8 cellular contexts compared by ENCODE assay signal in the genomic region with DNA sequence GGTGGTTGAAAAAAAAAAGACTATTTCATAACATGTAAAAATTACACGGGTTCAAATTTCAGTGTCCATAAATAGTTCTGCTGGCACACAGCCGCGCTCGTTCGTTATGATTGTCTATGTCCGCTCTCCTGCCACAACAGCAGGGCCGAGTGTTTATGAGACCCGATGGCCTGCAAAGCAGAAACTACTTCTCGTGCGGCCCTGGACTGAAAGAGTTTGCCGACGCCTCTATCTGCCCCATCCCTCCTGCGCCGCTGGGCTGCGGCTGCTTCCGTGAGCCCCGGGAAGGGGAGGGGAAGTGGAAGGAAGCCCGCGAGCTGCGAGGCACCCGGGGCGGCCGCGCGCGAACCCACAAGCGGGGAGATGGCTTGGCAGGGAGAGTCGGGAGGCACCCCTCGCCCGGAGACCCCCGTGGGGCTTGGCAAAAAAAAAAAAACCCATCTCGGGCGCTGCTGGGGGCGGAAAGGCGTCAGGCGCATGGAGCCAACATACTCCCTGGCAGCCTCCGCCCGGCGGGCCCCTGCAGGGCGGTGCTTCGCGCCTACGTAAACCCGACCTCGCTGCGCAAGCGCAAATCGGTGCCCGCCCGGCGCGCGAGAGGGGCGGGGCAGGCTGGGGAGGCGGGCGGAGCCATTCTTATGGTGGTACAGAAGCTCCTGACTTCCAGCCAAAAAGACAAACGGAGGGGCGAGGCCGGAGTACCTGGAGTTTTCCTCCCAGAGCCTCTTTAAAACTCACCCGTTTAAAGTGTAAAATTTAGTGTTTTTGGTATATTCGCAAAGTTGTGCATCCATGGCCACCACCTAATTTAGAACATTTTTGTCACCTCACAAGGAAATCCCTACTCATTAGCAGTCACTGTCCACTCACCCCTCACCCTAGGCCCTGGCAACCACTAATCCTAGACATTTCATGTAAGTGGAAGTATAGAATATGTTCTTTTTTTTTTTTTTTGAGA. TPM values are rescaled to one million over a fixed set of nuclear protein-coding genes. Genes with fewer than 3 reads are reported as not detected.
DNase-seq lines count a peak whose midpoint lies in the region; ATAC-seq and TF ChIP-seq lines count a peak whose summit lies in the region.

No MANE protein-coding gene starts in this region.

- H3K4me3 ChIP-seq in AG10803 (ENCODE audit: low read length), result peak overlapping the region; percentile 71

- peak; percentile 86 for ATAC-seq in GM19025 (IDR thresholded peaks at IDR 0.05; ENCODE audit: low read depth, unreplicated experiment)
- ATAC-seq in HG03280 (IDR thresholded peaks at IDR 0.05; ENCODE audit: unreplicated experiment), result peak; percentile 93

- DNase-seq in AG10803 (ENCODE audit: low read depth), result peak; percentile 88
- peak; percentile 99 for DNase-seq in NCI-H345 treated with DMSO at 0.1 percent for 48 hours (lab: John Stamatoyannopoulos, UW; ENCODE audit: unreplicated experiment)
- DNase-seq in activated CD4-positive, CD25-positive, alpha-beta regulatory T cell treated with anti-CD3 and anti-CD28 coated beads, Interleukin-2, amount 50 U/mL, for 72 hours, result peak; percentile 93
- DNase-seq in cerebellum (ENCODE audit: low spot score), result peak; percentile 95
- peak; percentile 92 for DNase-seq in kidney tubule cell (ENCODE audit: low spot score)
- peak; percentile 77 to 87 for DNase-seq in stimulated activated CD4-positive, alpha-beta T cell treated with anti-CD3 and anti-CD28 coated beads, Interleukin-1b, Interleukin-23, amount 100 ng/mL, for 1 hour (ENCODE audit: low read depth in 2 of 2)

- TF ChIP-seq CTCF in AG10803 (conservative IDR thresholded peaks at IDR 0.05; ENCODE audit: low read length), result peak; percentile 16; the same call in 1 of the 2 replicates

RNA-seq across cellular contexts. Expression of gene SLC27A3, which starts 8.3 kb away (rescaled TPM):
- 9.6 TPM for total RNA-seq in cerebellum

RNA-seq across cellular contexts. Expression of gene INTS3, which starts 55.7 kb away (rescaled TPM):
- total RNA-seq in cerebellum, result 53.0 TPM

Comparison
In these comparisons a context has a peak if more than half of its experiments do, and no peak if none do; other contexts are left out.
1. Peak in every context shown above with its lines: DNase-seq, ATAC-seq and H3K4me3 ChIP-seq.